In genomic region chr1:199149591-199149990, GRCh38 we compare ENCODE assay signal across 23 cellular contexts.
DNase-seq lines count a peak whose midpoint lies in the region; ATAC-seq, FAIRE-seq and TF ChIP-seq lines count a peak whose summit lies in the region.
"Had no signal": no experiment of that assay in that cellular context is flagged by ENCODE, and none has a peak within 500 bp of the region (broad histone marks: within the 10 kb centered on the region; RNA-seq: fewer than 3 reads in every experiment).

No MANE protein-coding gene starts in this region.

- DNase-seq in D721Med (ENCODE audit: insufficient read length, low spot score) (no peak), cerebellar cortex (ENCODE audit: low spot score) (peak; percentile 75), NCI-H82 (lab: John Stamatoyannopoulos, UW) (no peak), tibial nerve (ENCODE audit: low spot score in 2 of 2) (no peak)
- no peak for DNase-seq in activated CD8-positive, alpha-beta T cell treated with anti-CD3 and anti-CD28 coated beads for 36 hours
- DNase-seq: Calu3; CD4-positive, alpha-beta memory T cell; DMS 273 treated with DMSO at 0.1 percent for 48 hours; DMS53; DND-41; GDM1; GOT3; H7; HFFc6; KBM-7 had no signal

- no peak for TF ChIP-seq POLR2A in tibial nerve (IDR thresholded peaks at IDR 0.05)

- POLR2A ChIA-PET in activated CD8-positive, alpha-beta T cell treated with anti-CD3 and anti-CD28 coated beads for 36 hours (lab: Charles Lee) = no interaction called here

- H3K27ac ChIP-seq in KOPT-K1 (ENCODE audit: low read depth, low read length, poor library complexity, severe bottlenecking) (peak overlapping the region; percentile 99), tibial nerve (no peak overlapping the region)
- H3K27ac ChIP-seq: BLaER1 had no signal

- no peaks in the 10 kb centered on the region for H3K9me3 Mint-ChIP-seq in activated CD8-positive, alpha-beta T cell treated with anti-CD3 and anti-CD28 coated beads for 36 hours
- H3K9me3 Mint-ChIP-seq: CD4-positive, alpha-beta memory T cell; HFFc6; IgD-negative memory B cell had no signal

- no peaks in the 10 kb centered on the region for H3K4me1 Mint-ChIP-seq in activated CD8-positive, alpha-beta T cell treated with anti-CD3 and anti-CD28 coated beads for 36 hours (ENCODE audit: low read depth)
- H3K4me1 Mint-ChIP-seq: CD14-positive monocyte; CD4-positive, alpha-beta memory T cell had no signal

- no peak for ATAC-seq in activated CD8-positive, alpha-beta T cell treated with anti-CD3 and anti-CD28 coated beads for 36 hours
- ATAC-seq: HCT116, HepG2 had no signal

- no peak overlapping the region for H3K4me3 ChIP-seq in tibial nerve
- H3K4me3 ChIP-seq: BLaER1 had no signal

- H3K36me3 ChIP-seq in KOPT-K1 (ENCODE audit: insufficient read depth, low read length) (no peaks in the 10 kb centered on the region), tibial nerve (no peaks in the 10 kb centered on the region)
- H3K36me3 ChIP-seq: BLaER1 had no signal

- H3K27me3 ChIP-seq in tibial nerve = no peaks in the 10 kb centered on the region
- H3K27me3 ChIP-seq: BLaER1 had no signal

- 95 to 97% methylated on average over 2 of the region's 2 CpGs for WGBS in tibial nerve, 2 donors

- H3K9me3 ChIP-seq in KOPT-K1 (ENCODE audit: insufficient read depth, low read length, poor library complexity, severe bottlenecking) (no peaks in the 10 kb centered on the region), tibial nerve (no peaks in the 10 kb centered on the region)
- H3K9me3 ChIP-seq: BLaER1 had no signal

- no peak overlapping the region for H3K4me3 Mint-ChIP-seq in activated CD8-positive, alpha-beta T cell treated with anti-CD3 and anti-CD28 coated beads for 36 hours
- H3K4me3 Mint-ChIP-seq: CD14-positive monocyte; CD4-positive, alpha-beta memory T cell; HFFc6; IgD-negative memory B cell had no signal

- peaks cover 1% of the 10 kb centered on the region for H3K27me3 Mint-ChIP-seq in activated CD8-positive, alpha-beta T cell treated with anti-CD3 and anti-CD28 coated beads for 36 hours

- no peak for TF ChIP-seq EP300 in tibial nerve (IDR thresholded peaks at IDR 0.05)

- CTCF ChIA-PET in activated CD8-positive, alpha-beta T cell treated with anti-CD3 and anti-CD28 coated beads for 36 hours (lab: Charles Lee) = interaction anchor here (1.2 kb wide), 1 partner anchor 272 kb away, joined by 3 read pairs; no protein-coding TSS in a partner anchor

- intact Hi-C loops in activated CD8-positive, alpha-beta T cell treated with anti-CD3 and anti-CD28 coated beads for 36 hours (cut with micrococcal nuclease) = no loop called here

- TF ChIP-seq CTCF in D721Med (IDR thresholded peaks at IDR 0.05; ENCODE audit: insufficient read depth, missing control alignments) = no peak
- no peak for TF ChIP-seq CTCF in activated CD8-positive, alpha-beta T cell treated with anti-CD3 and anti-CD28 coated beads for 36 hours (IDR thresholded peaks at IDR 0.05)
- no peak for TF ChIP-seq CTCF in tibial nerve (IDR thresholded peaks at IDR 0.05)

- no peaks in the 10 kb centered on the region for H3K4me1 ChIP-seq in tibial nerve

- peak; percentile 91 for FAIRE-seq in D721Med (lab: Jason Lieb, UNC)
- FAIRE-seq: A204.1, GM18507, HepG2 had no signal

- H3K36me3 Mint-ChIP-seq in activated CD8-positive, alpha-beta T cell treated with anti-CD3 and anti-CD28 coated beads for 36 hours (ENCODE audit: low read depth) = no peaks in the 10 kb centered on the region
- H3K36me3 Mint-ChIP-seq: CD14-positive monocyte; CD4-positive, alpha-beta memory T cell; IgD-negative memory B cell had no signal

- H3K27ac Mint-ChIP-seq in activated CD8-positive, alpha-beta T cell treated with anti-CD3 and anti-CD28 coated beads for 36 hours = no peak overlapping the region
- H3K27ac Mint-ChIP-seq: CD14-positive monocyte; CD4-positive, alpha-beta memory T cell; HFFc6; IgD-negative memory B cell had no signal
